ENCODE assay signal across 9 cellular contexts in the genomic region with DNA sequence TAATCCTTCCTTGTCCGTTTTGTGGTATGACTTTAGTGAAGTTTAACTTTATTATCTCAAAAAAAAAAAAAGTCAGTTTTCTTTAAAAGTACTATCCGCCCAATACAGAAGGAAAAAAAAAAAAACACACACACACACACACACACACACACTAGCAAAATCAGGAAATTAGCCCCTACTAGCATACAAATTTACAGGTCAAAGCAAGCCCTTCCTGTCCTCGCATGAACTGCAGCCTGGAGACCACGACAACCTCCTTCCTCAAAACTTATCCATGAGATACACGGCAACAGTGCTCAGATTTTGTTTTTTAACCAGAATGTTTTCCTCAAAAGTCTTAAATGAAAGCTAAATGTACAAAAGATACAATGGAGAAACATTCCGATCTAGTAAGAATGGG. TPM values are rescaled to one million over a fixed set of nuclear protein-coding genes. Genes with fewer than 3 reads are reported as not detected.
DNase-seq lines count a peak whose midpoint lies in the region; ATAC-seq lines count a peak whose summit lies in the region.
"Had no signal": no experiment of that assay in that cellular context is flagged by ENCODE, and none has a peak within 500 bp of the region (broad histone marks: within the 10 kb centered on the region; RNA-seq: fewer than 3 reads in every experiment).

No MANE protein-coding gene starts in this region.

- H3K9me3 Mint-ChIP-seq in central memory CD8-positive, alpha-beta T cell, result no peaks in the 10 kb centered on the region
- no peaks in the 10 kb centered on the region for H3K9me3 Mint-ChIP-seq in naive thymus-derived CD4-positive, alpha-beta T cell

- CTCF ChIA-PET in naive thymus-derived CD4-positive, alpha-beta T cell (lab: Charles Lee), result interaction anchor here (0.6 kb wide), 1 partner anchor 258 kb away, joined by 3 read pairs; no protein-coding TSS in a partner anchor

- H3K36me3 ChIP-seq in ES-I3 (ENCODE audit: insufficient read depth, low read length), result no peaks in the 10 kb centered on the region
- H3K36me3 ChIP-seq in naive thymus-derived CD4-positive, alpha-beta T cell (ENCODE audit: control insufficient read depth in 2 of 3, insufficient read depth in 3 of 3, low read length in 3 of 3), result peaks cover 0 to 4% (median 0%) of the 10 kb centered on the region in 3 experiments

- H3K27ac Mint-ChIP-seq in central memory CD8-positive, alpha-beta T cell (ENCODE audit: low read depth), result peak overlapping the region; percentile 84
- peak overlapping the region in 8 of 9 donors; percentile 23 to 75 (median 66) for H3K27ac Mint-ChIP-seq in naive thymus-derived CD4-positive, alpha-beta T cell

- POLR2A ChIA-PET in naive thymus-derived CD4-positive, alpha-beta T cell (lab: Charles Lee), result interaction anchor here (0.6 to 0.8 kb wide), 2 partner anchors 9 to 17 kb away, joined by 3 read pairs; a partner anchor contains a TSS

- H3K9me3 ChIP-seq in ES-I3 (ENCODE audit: control insufficient read depth, insufficient read depth, low read length), result no peaks in the 10 kb centered on the region
- no peaks in the 10 kb centered on the region for H3K9me3 ChIP-seq in naive thymus-derived CD4-positive, alpha-beta T cell (ENCODE audit: control insufficient read depth in 2 of 3, low read length in 3 of 3)

- H3K27me3 ChIP-seq in naive thymus-derived CD4-positive, alpha-beta T cell (ENCODE audit: control insufficient read depth in 2 of 2, insufficient read depth in 2 of 2, low read length in 2 of 2), result no peaks in the 10 kb centered on the region

- H3K4me1 ChIP-seq in ES-I3 (ENCODE audit: insufficient read depth, low read length), result peaks cover 3% of the 10 kb centered on the region; the same call in 1 of the 2 replicates
- H3K4me1 ChIP-seq in naive thymus-derived CD4-positive, alpha-beta T cell (ENCODE audit: control insufficient read depth in 2 of 2, insufficient read depth in 2 of 2, low read length in 2 of 2), result peaks cover 0 to 4% of the 10 kb centered on the region in 2 donors

- peaks cover 17% of the 10 kb centered on the region for H3K36me3 Mint-ChIP-seq in central memory CD8-positive, alpha-beta T cell (ENCODE audit: insufficient read depth)
- peaks cover 0 to 16% (median 11%) of the 10 kb centered on the region in 5 donors for H3K36me3 Mint-ChIP-seq in naive thymus-derived CD4-positive, alpha-beta T cell

- H3K4me1 Mint-ChIP-seq in central memory CD8-positive, alpha-beta T cell, result peaks cover 47% of the 10 kb centered on the region
- H3K4me1 Mint-ChIP-seq in naive thymus-derived CD4-positive, alpha-beta T cell, result peaks cover 27 to 75% (median 57%) of the 10 kb centered on the region in 7 donors

- H3K4me3 ChIP-seq in naive thymus-derived CD4-positive, alpha-beta T cell (ENCODE audit: low read length), result no peak overlapping the region

- ATAC-seq in central memory CD8-positive, alpha-beta T cell (replicated peaks; ENCODE audit: extremely low read depth, poor library complexity, severe bottlenecking), result no peak
- ATAC-seq in naive thymus-derived CD4-positive, alpha-beta T cell, result no peak
- ATAC-seq in GM21737 (IDR thresholded peaks at IDR 0.05; ENCODE audit: unreplicated experiment), result no peak
- ATAC-seq in HG02840 (IDR thresholded peaks at IDR 0.05; ENCODE audit: low FRiP score, unreplicated experiment), result no peak

- no peak overlapping the region for H3K4me3 Mint-ChIP-seq in central memory CD8-positive, alpha-beta T cell
- peak overlapping the region in 9 of 10 donors; percentile 1 to 66 (median 40) for H3K4me3 Mint-ChIP-seq in naive thymus-derived CD4-positive, alpha-beta T cell

- no peaks in the 10 kb centered on the region for H3K27me3 Mint-ChIP-seq in central memory CD8-positive, alpha-beta T cell
- no peaks in the 10 kb centered on the region for H3K27me3 Mint-ChIP-seq in naive thymus-derived CD4-positive, alpha-beta T cell

- no peak overlapping the region for H3K27ac ChIP-seq in naive thymus-derived CD4-positive, alpha-beta T cell (ENCODE audit: low read depth, low read length)

- intact Hi-C loops in naive thymus-derived CD4-positive, alpha-beta T cell (cut with micrococcal nuclease), result loop anchor here in 1 of 2 donors (2.0 kb wide), 1 partner anchor 16 kb away; a partner anchor contains a TSS
- intact Hi-C loops in posterior cingulate gyrus (cut with DNase I), result no loop called here

- peak overlapping the region; percentile 7; the same call in 1 of the 2 replicates for H3K9ac ChIP-seq in ES-I3 (ENCODE audit: low read depth, low read length)

- DNase-seq in NAMALWA (ENCODE audit: low spot score) (peak; percentile 22), DMS53 (lab: John Stamatoyannopoulos, UW) (no peak), posterior cingulate gyrus (no peak)
- DNase-seq in central memory CD8-positive, alpha-beta T cell (ENCODE audit: low spot score in 2 of 2), result no peak
- DNase-seq in naive thymus-derived CD4-positive, alpha-beta T cell, result no peak
- DNase-seq: stimulated activated CD4-positive, alpha-beta T cell treated with anti-CD3 and anti-CD28 coated beads, Interleukin-2, amount 100 ng/mL, for 24 hours had no signal

RNA-seq across cellular contexts. Expression of a gene that starts 16.2 kb away (rescaled TPM):
- 100 to 1,000 TPM; 131 to 169 (median 149) TPM for total RNA-seq in naive thymus-derived CD4-positive, alpha-beta T cell
- polyA plus RNA-seq in naive thymus-derived CD4-positive, alpha-beta T cell, result 100 to 1,000 TPM in 1 of 2 donors, 10 to 100 TPM in 1; 75.8 to 165 TPM

RNA-seq across cellular contexts. Expression of a gene that starts 17.9 kb away (rescaled TPM):
- total RNA-seq in naive thymus-derived CD4-positive, alpha-beta T cell, result 10 to 100 TPM; 34.1 to 82.5 (median 75.3) TPM
- 10 to 100 TPM; 12.3 to 15.2 TPM for polyA plus RNA-seq in naive thymus-derived CD4-positive, alpha-beta T cell
